13 cellular contexts compared by ENCODE assay signal in genomic region chr1:2146836-2147517, GRCh38.
DNase-seq lines count a peak whose midpoint lies in the region; TF ChIP-seq lines count a peak whose summit lies in the region.
"Had no signal": no experiment of that assay in that cellular context is flagged by ENCODE, and none has a peak within 500 bp of the region (broad histone marks: within the 10 kb centered on the region; RNA-seq: fewer than 3 reads in every experiment).

No MANE protein-coding gene starts in this region.

- H3K27me3 ChIP-seq in BLaER1 (no peaks in the 10 kb centered on the region), Loucy (ENCODE audit: insufficient read depth, low read length, poor library complexity, severe bottlenecking) (no peaks in the 10 kb centered on the region), neutrophil (no peaks in the 10 kb centered on the region)
- no peaks in the 10 kb centered on the region for H3K27me3 ChIP-seq in BLaER1 treated with 17β-estradiol and CSF1 and Interleukin-3, amounts not matched to agents 10 nM and 100 nM
- H3K27me3 ChIP-seq: BE2C had no signal

- H3K4me1 ChIP-seq in BLaER1 = peaks cover 57% of the 10 kb centered on the region
- peaks cover 51 to 88% (median 71%) of the 10 kb centered on the region in 10 experiments for H3K4me1 ChIP-seq in BLaER1 treated with 17β-estradiol and CSF1 and Interleukin-3, amounts not matched to agents 10 nM and 100 nM
- peaks cover 52% of the 10 kb centered on the region for H3K4me1 ChIP-seq in Loucy (ENCODE audit: insufficient read depth, low read length, poor library complexity, severe bottlenecking)
- H3K4me1 ChIP-seq in neutrophil (ENCODE audit: control insufficient read depth in 1 of 2, insufficient read depth in 1 of 2, low read depth in 1 of 2, low read length in 1 of 2) = peaks cover 99 to 100% of the 10 kb centered on the region in 2 experiments
- H3K4me1 ChIP-seq: A549, BE2C had no signal

- no peaks in the 10 kb centered on the region for H3K9me2 ChIP-seq in Loucy (replicated peaks; ENCODE audit: low read depth, low read length)

- no peaks in the 10 kb centered on the region; the same call in 1 of the 2 replicates for H3F3A ChIP-seq in Loucy (ENCODE audit: low read depth)

- no peak overlapping the region for H3K4me3 ChIP-seq in BLaER1
- no peak overlapping the region for H3K4me3 ChIP-seq in BLaER1 treated with 17β-estradiol and CSF1 and Interleukin-3, amounts not matched to agents 10 nM and 100 nM
- peak overlapping the region; percentile 17 for H3K4me3 ChIP-seq in Loucy (ENCODE audit: low read length, poor library complexity, severe bottlenecking)
- H3K4me3 ChIP-seq in neutrophil (ENCODE audit: low read depth in 1 of 2, low read length in 1 of 2) = peak overlapping the region in 1 of 2 experiments; percentile 17
- H3K4me3 ChIP-seq: A549, GM12878, GM23338 had no signal

- no peak for DNase-seq in EL
- DNase-seq in cerebellar cortex (ENCODE audit: low spot score) = no peak
- DNase-seq: BE2C, Calu3, DMS 273 treated with DMSO at 0.1 percent for 48 hours, H9 had no signal

- TF ChIP-seq CTCF in Loucy (conservative IDR thresholded peaks at IDR 0.05; ENCODE audit: low read length) (no peak), neutrophil (IDR thresholded peaks at IDR 0.05) (no peak)

- no peaks in the 10 kb centered on the region for H3K79me2 ChIP-seq in Loucy (ENCODE audit: insufficient read depth, low read length)

- peak overlapping the region; percentile 89 for H3K4me2 ChIP-seq in BLaER1
- peak overlapping the region; percentile 35 to 98 (median 89); a peak in 20 of 22 replicates for H3K4me2 ChIP-seq in BLaER1 treated with 17β-estradiol and CSF1 and Interleukin-3, amounts not matched to agents 10 nM and 100 nM
- H3K4me2 ChIP-seq in Loucy (ENCODE audit: low read depth, low read length, poor library complexity, severe bottlenecking) = peak overlapping the region; percentile 44
- H3K4me2 ChIP-seq: A549, GM23338 had no signal

- H3K9me3 ChIP-seq in BLaER1 (no peaks in the 10 kb centered on the region), Loucy (ENCODE audit: insufficient read depth, low read depth, low read length) (no peaks in the 10 kb centered on the region), neutrophil (no peaks in the 10 kb centered on the region)
- H3K9me3 ChIP-seq in BLaER1 treated with 17β-estradiol and CSF1 and Interleukin-3, amounts not matched to agents 10 nM and 100 nM (replicated peaks in 1 of 11) = no peaks in the 10 kb centered on the region
- H3K9me3 ChIP-seq: A549, BE2C had no signal

- H2AFZ ChIP-seq in Loucy (ENCODE audit: low read length) = no peak overlapping the region
- H2AFZ ChIP-seq: GM23338 had no signal

- H3K36me3 ChIP-seq in BLaER1 (peaks cover 93% of the 10 kb centered on the region), Loucy (ENCODE audit: insufficient read depth, low read length) (no peaks in the 10 kb centered on the region), neutrophil (no peaks in the 10 kb centered on the region)
- H3K36me3 ChIP-seq in BLaER1 treated with 17β-estradiol and CSF1 and Interleukin-3, amounts not matched to agents 10 nM and 100 nM = peaks cover 0 to 67% (median 37%) of the 10 kb centered on the region in 11 experiments; a peak in 14 of 22 replicates
- H3K36me3 ChIP-seq: BE2C had no signal

- H3K9ac ChIP-seq in BLaER1 = no peak overlapping the region
- H3K9ac ChIP-seq in BLaER1 treated with 17β-estradiol and CSF1 and Interleukin-3, amounts not matched to agents 10 nM and 100 nM = no peak overlapping the region
- no peak overlapping the region for H3K9ac ChIP-seq in Loucy (ENCODE audit: low read depth, low read length, poor library complexity, severe bottlenecking)

- peaks cover 81% of the 10 kb centered on the region for H4K20me1 ChIP-seq in BLaER1
- peaks cover 0 to 37% (median 0%) of the 10 kb centered on the region in 11 experiments; a peak in 3 of 22 replicates for H4K20me1 ChIP-seq in BLaER1 treated with 17β-estradiol and CSF1 and Interleukin-3, amounts not matched to agents 10 nM and 100 nM
- no peaks in the 10 kb centered on the region for H4K20me1 ChIP-seq in Loucy (ENCODE audit: insufficient read depth, low read length, poor library complexity, severe bottlenecking)

- H3K27ac ChIP-seq in BLaER1 (no peak overlapping the region), neutrophil (peak overlapping the region; percentile 99)
- peak overlapping the region in 4 of 11 experiments; percentile 83 to 90 (median 87); a peak in 7 of 22 replicates for H3K27ac ChIP-seq in BLaER1 treated with 17β-estradiol and CSF1 and Interleukin-3, amounts not matched to agents 10 nM and 100 nM
- H3K27ac ChIP-seq: A549 had no signal
